8 cellular contexts compared by ENCODE assay signal in the genomic region with DNA sequence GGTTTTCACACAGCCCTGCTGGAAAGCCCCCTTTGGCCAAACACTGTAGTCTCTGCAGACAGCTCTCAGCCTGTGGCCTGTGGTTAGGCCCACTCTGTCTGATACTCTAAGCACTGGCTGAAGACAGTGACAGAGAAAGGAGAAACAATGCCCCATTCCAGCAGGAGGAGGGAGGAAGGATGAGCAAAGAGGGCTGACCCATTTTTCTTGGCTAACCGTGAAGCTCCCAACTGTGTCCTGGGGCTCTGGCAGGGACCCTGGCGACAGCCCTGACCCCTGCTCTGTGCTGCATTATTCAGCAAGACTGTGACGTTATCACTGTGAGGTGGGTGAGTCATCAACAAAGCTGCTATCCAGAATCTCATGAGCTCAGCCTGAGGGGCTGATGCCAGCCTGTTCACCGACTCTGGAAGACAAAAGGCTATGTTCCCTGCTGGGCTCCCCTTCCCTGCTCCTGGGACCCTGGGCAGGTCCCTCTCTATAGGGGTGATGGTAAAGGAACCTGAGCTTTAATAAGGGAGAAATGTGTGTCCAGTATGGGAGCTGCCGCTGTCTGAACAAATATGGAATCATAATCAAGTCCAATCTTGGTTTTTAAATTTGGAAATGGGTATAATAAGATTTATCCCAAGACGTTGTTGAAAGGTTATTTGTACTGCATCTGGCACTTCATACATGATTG.
A peak's percentile ranks its signal among the peaks of the same experiment; 100 is the strongest.
DNase-seq lines count a peak whose midpoint lies in the region; ATAC-seq and TF ChIP-seq lines count a peak whose summit lies in the region.

No MANE protein-coding gene starts in this region.

- BruUV-seq in PC-3 (replicated peaks; lab: Mats Ljungman, UMichigan): no TSS peak

- DNase-seq in H4 (ENCODE audit: low spot score) (peak; percentile 85), PC-3 (peak; percentile 78), fibroblast of pulmonary artery (ENCODE audit: low read depth) (peak; percentile 84), gastrocnemius medialis (peak; percentile 28 to 77), NCI-H1436 (lab: John Stamatoyannopoulos, UW) (no peak), NCI-H2081 treated with DMSO at 0.1 percent for 48 hours (lab: John Stamatoyannopoulos, UW) (no peak), SHP77 treated with DMSO at 0.1 percent for 48 hours (lab: John Stamatoyannopoulos, UW) (no peak)

- no peaks in the 10 kb centered on the region for H3F3A ChIP-seq in PC-3 (ENCODE audit: low read length, unreplicated experiment)

- in situ Hi-C loops in gastrocnemius medialis (cut with MboI; ENCODE audit: low sequenced_read_pairs in 4 of 4): no loop called here

- CTCF ChIA-PET in PC-3 (lab: Charles Lee): no interaction called here

- H3K9ac ChIP-seq in PC-3 (ENCODE audit: low read length): no peak overlapping the region

- TF ChIP-seq POLR2A in gastrocnemius medialis (IDR thresholded peaks at IDR 0.05): no peak

- H3K4me3 ChIP-seq in PC-3 (ENCODE audit: low read length) (no peak overlapping the region), fibroblast of pulmonary artery (replicated peaks; ENCODE audit: low read depth, low read length) (no peak overlapping the region), gastrocnemius medialis (no peak overlapping the region)

- H3K27ac ChIP-seq in PC-3 (ENCODE audit: low read length): no peak overlapping the region
- peak overlapping the region in 3 of 4 donors; percentile 59 to 68 (median 63) for H3K27ac ChIP-seq in gastrocnemius medialis

- H4K20me1 ChIP-seq in PC-3 (ENCODE audit: low read length): no peaks in the 10 kb centered on the region

- H3K4me1 ChIP-seq in PC-3 (ENCODE audit: insufficient read depth, low read length) (peaks cover 33% of the 10 kb centered on the region), gastrocnemius medialis (peaks cover 0 to 17% of the 10 kb centered on the region in 2 donors)

- intact Hi-C loops in PC-3 (cut with micrococcal nuclease) (loop anchor here (5.0 kb wide), 1 partner anchor 385 kb away; no protein-coding TSS in a partner anchor), gastrocnemius medialis (cut with DNase I; ENCODE audit: low total_unique reads) (no loop called here)

- TF ChIP-seq CTCF in PC-3 (conservative IDR thresholded peaks at IDR 0.05; ENCODE audit: low read depth, low read length) (no peak), fibroblast of pulmonary artery (IDR thresholded peaks at IDR 0.05; ENCODE audit: low read length, missing control alignments) (no peak), gastrocnemius medialis (IDR thresholded peaks at IDR 0.05 in 4 of 5, conservative IDR thresholded peaks at IDR 0.05 in 1 of 5) (no peak)

- H3K4me2 ChIP-seq in PC-3 (ENCODE audit: low read length): no peak overlapping the region

- no peaks in the 10 kb centered on the region for H3K9me2 ChIP-seq in PC-3 (replicated peaks; ENCODE audit: low read length)

- H3K79me2 ChIP-seq in PC-3 (ENCODE audit: low read length): no peaks in the 10 kb centered on the region

- no peak overlapping the region for H2AFZ ChIP-seq in PC-3 (ENCODE audit: low read length)

- H3K9me3 ChIP-seq in PC-3 (ENCODE audit: low read length) (no peaks in the 10 kb centered on the region), gastrocnemius medialis (no peaks in the 10 kb centered on the region)

- peaks cover 4% of the 10 kb centered on the region; the same call in 1 of the 2 replicates for H3K27me3 ChIP-seq in PC-3 (ENCODE audit: low read length)
- no peaks in the 10 kb centered on the region for H3K27me3 ChIP-seq in gastrocnemius medialis

- ATAC-seq in PC-3 (peak; percentile 61), gastrocnemius medialis (peak; percentile 91 to 92), HG02884 (IDR thresholded peaks at IDR 0.05; ENCODE audit: unreplicated experiment) (no peak)

- H3K36me3 ChIP-seq in PC-3 (ENCODE audit: low read depth, low read length): no peaks in the 10 kb centered on the region
- no peaks in the 10 kb centered on the region for H3K36me3 ChIP-seq in gastrocnemius medialis

- POLR2A ChIA-PET in PC-3 (lab: Charles Lee; ENCODE audit: unreplicated experiment): no interaction called here

Comparison
In these comparisons a context has a peak if more than half of its experiments do, and no peak if none do; other contexts are left out.
1. DNase-seq: peak in H4 (single experiment), PC-3 (single experiment), fibroblast of pulmonary artery (single experiment) and gastrocnemius medialis (2 of 2); none in NCI-H1436 (single experiment), NCI-H2081 treated with DMSO at 0.1 percent for 48 hours (single experiment) and SHP77 treated with DMSO at 0.1 percent for 48 hours (single experiment).